Comparison of ENCODE assay signal across 1 cellular context in the genomic region with DNA sequence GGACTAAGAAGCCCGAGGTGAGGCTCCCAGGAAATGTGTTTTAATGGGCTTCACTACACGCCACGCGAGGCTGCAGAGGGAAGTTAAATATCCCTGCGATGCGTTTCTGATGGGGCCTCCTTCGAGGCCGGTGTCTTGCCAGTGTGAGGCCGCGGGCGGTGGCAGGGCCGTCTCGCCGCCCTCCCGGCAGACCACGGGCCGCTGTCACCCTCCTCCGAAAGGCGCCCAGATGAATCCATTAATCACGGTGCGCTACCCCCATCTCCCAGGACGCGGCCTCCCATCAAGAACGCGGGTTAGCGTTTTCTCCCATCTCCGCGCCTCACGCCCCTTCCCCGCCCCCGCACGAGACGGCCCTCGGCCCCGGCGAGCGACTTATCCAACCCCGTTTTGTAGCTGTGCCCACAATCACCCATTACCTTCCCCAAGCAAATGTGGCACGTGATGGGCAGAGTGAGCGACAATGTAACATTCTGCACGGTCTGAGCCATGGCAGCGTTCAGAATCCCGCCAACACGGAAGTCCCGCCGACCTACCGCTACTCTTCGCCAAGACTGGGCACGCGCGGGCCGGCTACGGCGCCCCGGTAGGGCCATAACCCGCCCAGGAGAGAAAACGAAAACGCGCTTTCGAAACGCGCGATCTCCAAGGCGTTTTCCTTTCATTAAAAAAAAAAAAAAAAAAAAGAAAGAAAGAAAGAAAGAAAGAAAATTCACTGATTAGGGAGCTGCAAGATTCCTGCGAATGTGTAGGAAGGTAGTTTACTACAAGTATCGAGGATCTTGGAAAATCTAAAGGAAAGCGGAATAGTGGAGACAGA.
TF ChIP-seq lines count a peak whose summit lies in the region.

A gene with protein sequence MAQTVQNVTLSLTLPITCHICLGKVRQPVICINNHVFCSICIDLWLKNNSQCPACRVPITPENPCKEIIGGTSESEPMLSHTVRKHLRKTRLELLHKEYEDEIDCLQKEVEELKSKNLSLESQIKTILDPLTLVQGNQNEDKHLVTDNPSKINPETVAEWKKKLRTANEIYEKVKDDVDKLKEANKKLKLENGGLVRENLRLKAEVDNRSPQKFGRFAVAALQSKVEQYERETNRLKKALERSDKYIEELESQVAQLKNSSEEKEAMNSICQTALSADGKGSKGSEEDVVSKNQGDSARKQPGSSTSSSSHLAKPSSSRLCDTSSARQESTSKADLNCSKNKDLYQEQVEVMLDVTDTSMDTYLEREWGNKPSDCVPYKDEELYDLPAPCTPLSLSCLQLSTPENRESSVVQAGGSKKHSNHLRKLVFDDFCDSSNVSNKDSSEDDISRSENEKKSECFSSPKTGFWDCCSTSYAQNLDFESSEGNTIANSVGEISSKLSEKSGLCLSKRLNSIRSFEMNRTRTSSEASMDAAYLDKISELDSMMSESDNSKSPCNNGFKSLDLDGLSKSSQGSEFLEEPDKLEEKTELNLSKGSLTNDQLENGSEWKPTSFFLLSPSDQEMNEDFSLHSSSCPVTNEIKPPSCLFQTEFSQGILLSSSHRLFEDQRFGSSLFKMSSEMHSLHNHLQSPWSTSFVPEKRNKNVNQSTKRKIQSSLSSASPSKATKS (minus strand): TSS at position 526 of the 820 bp plus-strand sequence. CDS start 35 bp downstream, at position 491.

TF ChIP-seq in HepG2, 621 proteins besides CTCF, POLR2A, EP300 and RAD21 (continued from another document and continues in another):
- no peak for TF ChIP-seq U2AF2 (IDR thresholded peaks at IDR 0.05; ENCODE audit: low read depth, low read length)
- TF ChIP-seq GATA4 (IDR thresholded peaks at IDR 0.05; ENCODE audit: borderline replicate concordance, low read depth) = peak; percentile 24; the same call in 1 of the 2 replicates
- no peak for TF ChIP-seq MAFK (conservative IDR thresholded peaks at IDR 0.05 in 1 of 2, IDR thresholded peaks at IDR 0.05 in 1 of 2; ENCODE audit: low read length in 2 of 2)
- TF ChIP-seq HES4 (CRISPR knock-in tag; IDR thresholded peaks at IDR 0.05; ENCODE audit: borderline replicate concordance) = no peak
- TF ChIP-seq, protein P1, sequence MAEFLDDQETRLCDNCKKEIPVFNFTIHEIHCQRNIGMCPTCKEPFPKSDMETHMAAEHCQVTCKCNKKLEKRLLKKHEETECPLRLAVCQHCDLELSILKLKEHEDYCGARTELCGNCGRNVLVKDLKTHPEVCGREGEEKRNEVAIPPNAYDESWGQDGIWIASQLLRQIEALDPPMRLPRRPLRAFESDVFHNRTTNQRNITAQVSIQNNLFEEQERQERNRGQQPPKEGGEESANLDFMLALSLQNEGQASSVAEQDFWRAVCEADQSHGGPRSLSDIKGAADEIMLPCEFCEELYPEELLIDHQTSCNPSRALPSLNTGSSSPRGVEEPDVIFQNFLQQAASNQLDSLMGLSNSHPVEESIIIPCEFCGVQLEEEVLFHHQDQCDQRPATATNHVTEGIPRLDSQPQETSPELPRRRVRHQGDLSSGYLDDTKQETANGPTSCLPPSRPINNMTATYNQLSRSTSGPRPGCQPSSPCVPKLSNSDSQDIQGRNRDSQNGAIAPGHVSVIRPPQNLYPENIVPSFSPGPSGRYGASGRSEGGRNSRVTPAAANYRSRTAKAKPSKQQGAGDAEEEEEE (CRISPR knock-in tag; IDR thresholded peaks at IDR 0.05; ENCODE audit: borderline replicate concordance) = no peak
- TF ChIP-seq TBL1XR1 (IDR thresholded peaks at IDR 0.05; ENCODE audit: borderline replicate concordance, low read length, partially characterized antibody) = no peak
- no peak for TF ChIP-seq ZNF629 (CRISPR knock-in tag; conservative IDR thresholded peaks at IDR 0.05)
- no peak for TF ChIP-seq SP140L (CRISPR knock-in tag; IDR thresholded peaks at IDR 0.05; ENCODE audit: borderline replicate concordance)
- TF ChIP-seq ZNF841 (CRISPR knock-in tag; IDR thresholded peaks at IDR 0.05; ENCODE audit: borderline replicate concordance) = no peak
- no peak for TF ChIP-seq ZNF572 (CRISPR knock-in tag; IDR thresholded peaks at IDR 0.05)
- TF ChIP-seq, protein P2, sequence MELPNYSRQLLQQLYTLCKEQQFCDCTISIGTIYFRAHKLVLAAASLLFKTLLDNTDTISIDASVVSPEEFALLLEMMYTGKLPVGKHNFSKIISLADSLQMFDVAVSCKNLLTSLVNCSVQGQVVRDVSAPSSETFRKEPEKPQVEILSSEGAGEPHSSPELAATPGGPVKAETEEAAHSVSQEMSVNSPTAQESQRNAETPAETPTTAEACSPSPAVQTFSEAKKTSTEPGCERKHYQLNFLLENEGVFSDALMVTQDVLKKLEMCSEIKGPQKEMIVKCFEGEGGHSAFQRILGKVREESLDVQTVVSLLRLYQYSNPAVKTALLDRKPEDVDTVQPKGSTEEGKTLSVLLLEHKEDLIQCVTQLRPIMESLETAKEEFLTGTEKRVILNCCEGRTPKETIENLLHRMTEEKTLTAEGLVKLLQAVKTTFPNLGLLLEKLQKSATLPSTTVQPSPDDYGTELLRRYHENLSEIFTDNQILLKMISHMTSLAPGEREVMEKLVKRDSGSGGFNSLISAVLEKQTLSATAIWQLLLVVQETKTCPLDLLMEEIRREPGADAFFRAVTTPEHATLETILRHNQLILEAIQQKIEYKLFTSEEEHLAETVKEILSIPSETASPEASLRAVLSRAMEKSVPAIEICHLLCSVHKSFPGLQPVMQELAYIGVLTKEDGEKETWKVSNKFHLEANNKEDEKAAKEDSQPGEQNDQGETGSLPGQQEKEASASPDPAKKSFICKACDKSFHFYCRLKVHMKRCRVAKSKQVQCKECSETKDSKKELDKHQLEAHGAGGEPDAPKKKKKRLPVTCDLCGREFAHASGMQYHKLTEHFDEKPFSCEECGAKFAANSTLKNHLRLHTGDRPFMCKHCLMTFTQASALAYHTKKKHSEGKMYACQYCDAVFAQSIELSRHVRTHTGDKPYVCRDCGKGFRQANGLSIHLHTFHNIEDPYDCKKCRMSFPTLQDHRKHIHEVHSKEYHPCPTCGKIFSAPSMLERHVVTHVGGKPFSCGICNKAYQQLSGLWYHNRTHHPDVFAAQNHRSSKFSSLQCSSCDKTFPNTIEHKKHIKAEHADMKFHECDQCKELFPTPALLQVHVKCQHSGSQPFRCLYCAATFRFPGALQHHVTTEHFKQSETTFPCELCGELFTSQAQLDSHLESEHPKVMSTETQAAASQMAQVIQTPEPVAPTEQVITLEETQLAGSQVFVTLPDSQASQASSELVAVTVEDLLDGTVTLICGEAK (IDR thresholded peaks at IDR 0.05) = no peak
- TF ChIP-seq, protein P2 (CRISPR knock-in tag; IDR thresholded peaks at IDR 0.05) = peak; percentile 68; the same call in 1 of the 2 replicates
- peak; percentile 87 for TF ChIP-seq THAP11 (CRISPR knock-in tag; IDR thresholded peaks at IDR 0.05)
- TF ChIP-seq FOXA3 (CRISPR knock-in tag; IDR thresholded peaks at IDR 0.05) = peak; percentile 25; the same call in 1 of the 2 replicates
- TF ChIP-seq MXI1 (IDR thresholded peaks at IDR 0.05; ENCODE audit: borderline replicate concordance, low read depth, low read length) = peak; percentile 85; the same call in 2 of the 3 replicates
- TF ChIP-seq ZNF564 (CRISPR knock-in tag; IDR thresholded peaks at IDR 0.05) = peak; percentile 58; the same call in 1 of the 2 replicates
- TF ChIP-seq HDAC2 (CRISPR knock-in tag; IDR thresholded peaks at IDR 0.05) = peak; percentile 50; the same call in 1 of the 2 replicates
- peak; percentile 69; the same call in 1 of the 2 replicates for TF ChIP-seq CCDC6 (CRISPR knock-in tag; IDR thresholded peaks at IDR 0.05)
- TF ChIP-seq, protein P3, sequence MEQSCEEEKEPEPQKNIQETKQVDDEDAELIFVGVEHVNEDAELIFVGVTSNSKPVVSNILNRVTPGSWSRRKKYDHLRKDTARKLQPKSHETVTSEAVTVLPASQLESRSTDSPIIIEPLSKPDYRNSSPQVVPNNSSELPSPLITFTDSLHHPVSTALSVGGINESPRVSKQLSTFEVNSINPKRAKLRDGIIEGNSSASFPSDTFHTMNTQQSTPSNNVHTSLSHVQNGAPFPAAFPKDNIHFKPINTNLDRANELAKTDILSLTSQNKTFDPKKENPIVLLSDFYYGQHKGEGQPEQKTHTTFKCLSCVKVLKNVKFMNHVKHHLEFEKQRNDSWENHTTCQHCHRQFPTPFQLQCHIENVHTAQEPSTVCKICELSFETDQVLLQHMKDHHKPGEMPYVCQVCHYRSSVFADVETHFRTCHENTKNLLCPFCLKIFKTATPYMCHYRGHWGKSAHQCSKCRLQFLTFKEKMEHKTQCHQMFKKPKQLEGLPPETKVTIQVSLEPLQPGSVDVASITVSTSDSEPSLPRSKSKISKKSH (CRISPR knock-in tag; IDR thresholded peaks at IDR 0.05; ENCODE audit: borderline replicate concordance) = peak; percentile 56; the same call in 1 of the 2 replicates
- TF ChIP-seq FOXO1 (CRISPR knock-in tag; IDR thresholded peaks at IDR 0.05) = no peak; the same call in 1 of the 2 replicates
- TF ChIP-seq, protein P4, sequence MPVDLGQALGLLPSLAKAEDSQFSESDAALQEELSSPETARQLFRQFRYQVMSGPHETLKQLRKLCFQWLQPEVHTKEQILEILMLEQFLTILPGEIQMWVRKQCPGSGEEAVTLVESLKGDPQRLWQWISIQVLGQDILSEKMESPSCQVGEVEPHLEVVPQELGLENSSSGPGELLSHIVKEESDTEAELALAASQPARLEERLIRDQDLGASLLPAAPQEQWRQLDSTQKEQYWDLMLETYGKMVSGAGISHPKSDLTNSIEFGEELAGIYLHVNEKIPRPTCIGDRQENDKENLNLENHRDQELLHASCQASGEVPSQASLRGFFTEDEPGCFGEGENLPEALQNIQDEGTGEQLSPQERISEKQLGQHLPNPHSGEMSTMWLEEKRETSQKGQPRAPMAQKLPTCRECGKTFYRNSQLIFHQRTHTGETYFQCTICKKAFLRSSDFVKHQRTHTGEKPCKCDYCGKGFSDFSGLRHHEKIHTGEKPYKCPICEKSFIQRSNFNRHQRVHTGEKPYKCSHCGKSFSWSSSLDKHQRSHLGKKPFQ (CRISPR knock-in tag; IDR thresholded peaks at IDR 0.05; ENCODE audit: insufficient replicate concordance) = peak; percentile 64
- peak; percentile 63 for TF ChIP-seq ZNF749 (CRISPR knock-in tag; IDR thresholded peaks at IDR 0.05; ENCODE audit: borderline replicate concordance)
- TF ChIP-seq, protein P5, sequence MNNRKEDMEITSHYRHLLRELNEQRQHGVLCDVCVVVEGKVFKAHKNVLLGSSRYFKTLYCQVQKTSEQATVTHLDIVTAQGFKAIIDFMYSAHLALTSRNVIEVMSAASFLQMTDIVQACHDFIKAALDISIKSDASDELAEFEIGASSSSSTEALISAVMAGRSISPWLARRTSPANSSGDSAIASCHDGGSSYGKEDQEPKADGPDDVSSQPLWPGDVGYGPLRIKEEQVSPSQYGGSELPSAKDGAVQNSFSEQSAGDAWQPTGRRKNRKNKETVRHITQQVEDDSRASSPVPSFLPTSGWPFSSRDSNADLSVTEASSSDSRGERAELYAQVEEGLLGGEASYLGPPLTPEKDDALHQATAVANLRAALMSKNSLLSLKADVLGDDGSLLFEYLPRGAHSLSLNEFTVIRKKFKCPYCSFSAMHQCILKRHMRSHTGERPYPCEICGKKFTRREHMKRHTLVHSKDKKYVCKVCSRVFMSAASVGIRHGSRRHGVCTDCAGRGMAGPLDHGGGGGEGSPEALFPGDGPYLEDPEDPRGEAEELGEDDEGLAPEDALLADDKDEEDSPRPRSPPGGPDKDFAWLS (CRISPR knock-in tag; IDR thresholded peaks at IDR 0.05; ENCODE audit: borderline replicate concordance) = no peak
- 0 out of 2 replicates have a peak, but pooled peaks have one; percentile 36 for TF ChIP-seq ZNF556 (CRISPR knock-in tag; IDR thresholded peaks at IDR 0.05; ENCODE audit: borderline replicate concordance)
- TF ChIP-seq KAT7 (CRISPR knock-in tag; IDR thresholded peaks at IDR 0.05; ENCODE audit: borderline replicate concordance) = peak; percentile 77
- TF ChIP-seq NR2F6 (IDR thresholded peaks at IDR 0.05) = no peak
- 0 out of 2 replicates have a peak, but pooled peaks have one; percentile 19 for TF ChIP-seq NR2F6 (CRISPR knock-in tag; IDR thresholded peaks at IDR 0.05)
- no peak for TF ChIP-seq MBD4 (IDR thresholded peaks at IDR 0.05; ENCODE audit: borderline replicate concordance, low read length)
- TF ChIP-seq, protein P6, sequence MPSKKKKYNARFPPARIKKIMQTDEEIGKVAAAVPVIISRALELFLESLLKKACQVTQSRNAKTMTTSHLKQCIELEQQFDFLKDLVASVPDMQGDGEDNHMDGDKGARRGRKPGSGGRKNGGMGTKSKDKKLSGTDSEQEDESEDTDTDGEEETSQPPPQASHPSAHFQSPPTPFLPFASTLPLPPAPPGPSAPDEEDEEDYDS (CRISPR knock-in tag; IDR thresholded peaks at IDR 0.05) = no peak; the same call in 1 of the 2 replicates
- peak; percentile 25; the same call in 1 of the 2 replicates for TF ChIP-seq ARNTL (CRISPR knock-in tag; IDR thresholded peaks at IDR 0.05)
- TF ChIP-seq TSC22D2 (CRISPR knock-in tag; IDR thresholded peaks at IDR 0.05; ENCODE audit: borderline replicate concordance) = peak; percentile 54; the same call in 1 of the 2 replicates
- no peak for TF ChIP-seq RBAK (CRISPR knock-in tag; IDR thresholded peaks at IDR 0.05)
- peak; percentile 67; the same call in 1 of the 2 replicates for TF ChIP-seq KDM2A (CRISPR knock-in tag; IDR thresholded peaks at IDR 0.05; ENCODE audit: borderline replicate concordance, low read depth)
- no peak for TF ChIP-seq IRX3 (CRISPR knock-in tag; IDR thresholded peaks at IDR 0.05; ENCODE audit: borderline replicate concordance, low read depth)
